In genomic region chr3:129068291-129068886, GRCh38 we compare ENCODE assay signal across 1 cellular context.
TF ChIP-seq lines count a peak whose summit lies in the region.

No MANE protein-coding gene starts in this region.

TF ChIP-seq in GM23338, 12 proteins besides CTCF, POLR2A, EP300 and RAD21 (continued from another document):
- TF ChIP-seq, protein P1, sequence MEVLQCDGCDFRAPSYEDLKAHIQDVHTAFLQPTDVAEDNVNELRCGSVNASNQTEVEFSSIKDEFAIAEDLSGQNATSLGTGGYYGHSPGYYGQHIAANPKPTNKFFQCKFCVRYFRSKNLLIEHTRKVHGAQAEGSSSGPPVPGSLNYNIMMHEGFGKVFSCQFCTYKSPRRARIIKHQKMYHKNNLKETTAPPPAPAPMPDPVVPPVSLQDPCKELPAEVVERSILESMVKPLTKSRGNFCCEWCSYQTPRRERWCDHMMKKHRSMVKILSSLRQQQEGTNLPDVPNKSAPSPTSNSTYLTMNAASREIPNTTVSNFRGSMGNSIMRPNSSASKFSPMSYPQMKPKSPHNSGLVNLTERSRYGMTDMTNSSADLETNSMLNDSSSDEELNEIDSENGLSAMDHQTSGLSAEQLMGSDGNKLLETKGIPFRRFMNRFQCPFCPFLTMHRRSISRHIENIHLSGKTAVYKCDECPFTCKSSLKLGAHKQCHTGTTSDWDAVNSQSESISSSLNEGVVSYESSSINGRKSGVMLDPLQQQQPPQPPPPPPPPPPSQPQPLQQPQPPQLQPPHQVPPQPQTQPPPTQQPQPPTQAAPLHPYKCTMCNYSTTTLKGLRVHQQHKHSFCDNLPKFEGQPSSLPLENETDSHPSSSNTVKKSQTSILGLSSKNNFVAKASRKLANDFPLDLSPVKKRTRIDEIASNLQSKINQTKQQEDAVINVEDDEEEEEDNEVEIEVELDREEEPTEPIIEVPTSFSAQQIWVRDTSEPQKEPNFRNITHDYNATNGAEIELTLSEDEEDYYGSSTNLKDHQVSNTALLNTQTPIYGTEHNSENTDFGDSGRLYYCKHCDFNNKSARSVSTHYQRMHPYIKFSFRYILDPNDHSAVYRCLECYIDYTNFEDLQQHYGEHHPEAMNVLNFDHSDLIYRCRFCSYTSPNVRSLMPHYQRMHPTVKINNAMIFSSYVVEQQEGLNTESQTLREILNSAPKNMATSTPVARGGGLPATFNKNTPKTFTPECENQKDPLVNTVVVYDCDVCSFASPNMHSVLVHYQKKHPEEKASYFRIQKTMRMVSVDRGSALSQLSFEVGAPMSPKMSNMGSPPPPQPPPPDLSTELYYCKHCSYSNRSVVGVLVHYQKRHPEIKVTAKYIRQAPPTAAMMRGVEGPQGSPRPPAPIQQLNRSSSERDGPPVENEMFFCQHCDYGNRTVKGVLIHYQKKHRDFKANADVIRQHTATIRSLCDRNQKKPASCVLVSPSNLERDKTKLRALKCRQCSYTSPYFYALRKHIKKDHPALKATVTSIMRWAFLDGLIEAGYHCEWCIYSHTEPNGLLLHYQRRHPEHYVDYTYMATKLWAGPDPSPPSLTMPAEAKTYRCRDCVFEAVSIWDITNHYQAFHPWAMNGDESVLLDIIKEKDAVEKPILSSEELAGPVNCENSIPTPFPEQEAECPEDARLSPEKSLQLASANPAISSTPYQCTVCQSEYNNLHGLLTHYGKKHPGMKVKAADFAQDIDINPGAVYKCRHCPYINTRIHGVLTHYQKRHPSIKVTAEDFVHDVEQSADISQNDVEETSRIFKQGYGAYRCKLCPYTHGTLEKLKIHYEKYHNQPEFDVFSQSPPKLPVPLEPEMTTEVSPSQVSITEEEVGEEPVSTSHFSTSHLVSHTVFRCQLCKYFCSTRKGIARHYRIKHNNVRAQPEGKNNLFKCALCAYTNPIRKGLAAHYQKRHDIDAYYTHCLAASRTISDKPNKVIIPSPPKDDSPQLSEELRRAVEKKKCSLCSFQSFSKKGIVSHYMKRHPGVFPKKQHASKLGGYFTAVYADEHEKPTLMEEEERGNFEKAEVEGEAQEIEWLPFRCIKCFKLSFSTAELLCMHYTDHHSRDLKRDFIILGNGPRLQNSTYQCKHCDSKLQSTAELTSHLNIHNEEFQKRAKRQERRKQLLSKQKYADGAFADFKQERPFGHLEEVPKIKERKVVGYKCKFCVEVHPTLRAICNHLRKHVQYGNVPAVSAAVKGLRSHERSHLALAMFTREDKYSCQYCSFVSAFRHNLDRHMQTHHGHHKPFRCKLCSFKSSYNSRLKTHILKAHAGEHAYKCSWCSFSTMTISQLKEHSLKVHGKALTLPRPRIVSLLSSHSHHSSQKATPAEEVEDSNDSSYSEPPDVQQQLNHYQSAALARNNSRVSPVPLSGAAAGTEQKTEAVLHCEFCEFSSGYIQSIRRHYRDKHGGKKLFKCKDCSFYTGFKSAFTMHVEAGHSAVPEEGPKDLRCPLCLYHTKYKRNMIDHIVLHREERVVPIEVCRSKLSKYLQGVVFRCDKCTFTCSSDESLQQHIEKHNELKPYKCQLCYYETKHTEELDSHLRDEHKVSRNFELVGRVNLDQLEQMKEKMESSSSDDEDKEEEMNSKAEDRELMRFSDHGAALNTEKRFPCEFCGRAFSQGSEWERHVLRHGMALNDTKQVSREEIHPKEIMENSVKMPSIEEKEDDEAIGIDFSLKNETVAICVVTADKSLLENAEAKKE (CRISPR knock-in tag; IDR thresholded peaks at IDR 0.05) = no peak
- no peak for TF ChIP-seq JUNB (IDR thresholded peaks at IDR 0.05; ENCODE audit: unreplicated experiment)
- TF ChIP-seq ETS1 (IDR thresholded peaks at IDR 0.05) = no peak
- no peak for TF ChIP-seq ZNF114 (CRISPR knock-in tag; IDR thresholded peaks at IDR 0.05)
- TF ChIP-seq POLR2AphosphoS5 (IDR thresholded peaks at IDR 0.05; ENCODE audit: low read depth) = no peak
- TF ChIP-seq NANOG (IDR thresholded peaks at IDR 0.05; ENCODE audit: borderline replicate concordance) = no peak
- no peak for TF ChIP-seq EZH2 (IDR thresholded peaks at IDR 0.05; ENCODE audit: low read depth, unreplicated experiment)
- no peak for TF ChIP-seq CREB1 (CRISPR knock-in tag; IDR thresholded peaks at IDR 0.05; ENCODE audit: low read depth)
- no peak for TF ChIP-seq ZNF331 (CRISPR knock-in tag; IDR thresholded peaks at IDR 0.05; ENCODE audit: low read depth)
